ENCODE assay signal across 1 cellular context in the genomic region with DNA sequence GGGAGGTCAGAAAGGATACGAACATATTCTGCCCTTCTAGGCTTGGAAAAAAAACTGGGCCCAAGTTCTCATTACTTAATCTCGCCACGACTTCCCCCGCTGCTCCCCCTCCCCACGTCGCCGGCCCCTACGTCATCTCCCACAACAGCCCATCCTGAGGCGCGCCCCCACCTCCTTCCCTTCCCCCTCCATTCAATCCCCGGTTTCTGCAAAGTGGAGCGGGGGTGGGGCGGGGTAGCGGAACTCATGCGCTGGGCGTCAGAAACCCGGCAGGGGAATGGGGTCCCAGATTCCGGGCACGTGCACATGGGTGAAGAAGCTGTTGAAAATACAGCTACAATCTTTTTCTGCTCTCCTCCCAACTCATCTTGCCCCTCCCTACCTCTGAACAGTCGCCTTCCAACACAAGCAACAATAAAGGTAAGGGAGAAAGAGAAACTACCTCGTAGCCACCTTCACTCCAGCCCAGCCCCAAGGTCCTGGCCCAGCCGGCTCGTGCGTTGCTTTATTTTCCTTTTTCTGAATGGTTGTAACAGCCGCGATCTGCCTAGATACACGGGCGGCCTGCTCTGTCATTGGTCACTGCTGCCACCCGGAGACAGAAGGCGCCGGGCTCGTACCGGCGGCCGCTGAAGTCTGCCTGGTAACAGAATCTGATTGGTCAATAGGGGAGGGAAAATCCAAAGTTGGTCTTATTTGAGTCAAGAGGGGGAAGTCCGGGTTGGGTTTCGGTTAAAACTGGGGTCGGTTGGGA.
A peak's percentile ranks its signal among the peaks of the same experiment; 100 is the strongest.
TF ChIP-seq lines count a peak whose summit lies in the region.

A gene (minus strand): TSS at position 484 of the 754 bp plus-strand sequence. CDS start 932 bp downstream, outside the sequence.

TF ChIP-seq in HepG2, 621 proteins besides CTCF, POLR2A, EP300 and RAD21 (continued from another document and continues in another):
- TF ChIP-seq, protein P1, sequence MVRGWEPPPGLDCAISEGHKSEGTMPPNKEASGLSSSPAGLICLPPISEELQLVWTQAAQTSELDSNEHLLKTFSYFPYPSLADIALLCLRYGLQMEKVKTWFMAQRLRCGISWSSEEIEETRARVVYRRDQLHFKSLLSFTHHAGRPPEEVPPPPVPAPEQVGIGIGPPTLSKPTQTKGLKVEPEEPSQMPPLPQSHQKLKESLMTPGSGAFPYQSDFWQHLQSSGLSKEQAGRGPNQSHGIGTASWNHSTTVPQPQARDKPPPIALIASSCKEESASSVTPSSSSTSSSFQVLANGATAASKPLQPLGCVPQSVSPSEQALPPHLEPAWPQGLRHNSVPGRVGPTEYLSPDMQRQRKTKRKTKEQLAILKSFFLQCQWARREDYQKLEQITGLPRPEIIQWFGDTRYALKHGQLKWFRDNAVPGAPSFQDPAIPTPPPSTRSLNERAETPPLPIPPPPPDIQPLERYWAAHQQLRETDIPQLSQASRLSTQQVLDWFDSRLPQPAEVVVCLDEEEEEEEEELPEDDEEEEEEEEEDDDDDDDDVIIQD (CRISPR knock-in tag; IDR thresholded peaks at IDR 0.05; ENCODE audit: low read depth), result no peak
- TF ChIP-seq NFYB (CRISPR knock-in tag; IDR thresholded peaks at IDR 0.05), result peak; percentile 91
- TF ChIP-seq, protein P2, sequence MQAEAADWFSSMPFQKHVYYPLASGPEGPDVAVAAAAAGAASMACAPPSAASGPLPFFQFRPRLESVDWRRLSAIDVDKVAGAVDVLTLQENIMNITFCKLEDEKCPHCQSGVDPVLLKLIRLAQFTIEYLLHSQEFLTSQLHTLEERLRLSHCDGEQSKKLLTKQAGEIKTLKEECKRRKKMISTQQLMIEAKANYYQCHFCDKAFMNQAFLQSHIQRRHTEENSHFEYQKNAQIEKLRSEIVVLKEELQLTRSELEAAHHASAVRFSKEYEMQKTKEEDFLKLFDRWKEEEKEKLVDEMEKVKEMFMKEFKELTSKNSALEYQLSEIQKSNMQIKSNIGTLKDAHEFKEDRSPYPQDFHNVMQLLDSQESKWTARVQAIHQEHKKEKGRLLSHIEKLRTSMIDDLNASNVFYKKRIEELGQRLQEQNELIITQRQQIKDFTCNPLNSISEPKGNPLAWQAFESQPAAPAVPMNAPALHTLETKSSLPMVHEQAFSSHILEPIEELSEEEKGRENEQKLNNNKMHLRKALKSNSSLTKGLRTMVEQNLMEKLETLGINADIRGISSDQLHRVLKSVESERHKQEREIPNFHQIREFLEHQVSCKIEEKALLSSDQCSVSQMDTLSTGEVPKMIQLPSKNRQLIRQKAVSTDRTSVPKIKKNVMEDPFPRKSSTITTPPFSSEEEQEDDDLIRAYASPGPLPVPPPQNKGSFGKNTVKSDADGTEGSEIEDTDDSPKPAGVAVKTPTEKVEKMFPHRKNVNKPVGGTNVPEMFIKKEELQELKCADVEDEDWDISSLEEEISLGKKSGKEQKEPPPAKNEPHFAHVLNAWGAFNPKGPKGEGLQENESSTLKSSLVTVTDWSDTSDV (CRISPR knock-in tag; IDR thresholded peaks at IDR 0.05), result no peak
- TF ChIP-seq, protein P3, sequence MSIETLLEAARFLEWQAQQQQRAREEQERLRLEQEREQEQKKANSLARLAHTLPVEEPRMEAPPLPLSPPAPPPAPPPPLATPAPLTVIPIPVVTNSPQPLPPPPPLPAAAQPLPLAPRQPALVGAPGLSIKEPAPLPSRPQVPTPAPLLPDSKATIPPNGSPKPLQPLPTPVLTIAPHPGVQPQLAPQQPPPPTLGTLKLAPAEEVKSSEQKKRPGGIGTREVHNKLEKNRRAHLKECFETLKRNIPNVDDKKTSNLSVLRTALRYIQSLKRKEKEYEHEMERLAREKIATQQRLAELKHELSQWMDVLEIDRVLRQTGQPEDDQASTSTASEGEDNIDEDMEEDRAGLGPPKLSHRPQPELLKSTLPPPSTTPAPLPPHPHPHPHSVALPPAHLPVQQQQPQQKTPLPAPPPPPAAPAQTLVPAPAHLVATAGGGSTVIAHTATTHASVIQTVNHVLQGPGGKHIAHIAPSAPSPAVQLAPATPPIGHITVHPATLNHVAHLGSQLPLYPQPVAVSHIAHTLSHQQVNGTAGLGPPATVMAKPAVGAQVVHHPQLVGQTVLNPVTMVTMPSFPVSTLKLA (IDR thresholded peaks at IDR 0.05), result peak; percentile 44
- no peak for TF ChIP-seq NFIB (CRISPR knock-in tag; IDR thresholded peaks at IDR 0.05; ENCODE audit: borderline replicate concordance)
- TF ChIP-seq, protein P4, sequence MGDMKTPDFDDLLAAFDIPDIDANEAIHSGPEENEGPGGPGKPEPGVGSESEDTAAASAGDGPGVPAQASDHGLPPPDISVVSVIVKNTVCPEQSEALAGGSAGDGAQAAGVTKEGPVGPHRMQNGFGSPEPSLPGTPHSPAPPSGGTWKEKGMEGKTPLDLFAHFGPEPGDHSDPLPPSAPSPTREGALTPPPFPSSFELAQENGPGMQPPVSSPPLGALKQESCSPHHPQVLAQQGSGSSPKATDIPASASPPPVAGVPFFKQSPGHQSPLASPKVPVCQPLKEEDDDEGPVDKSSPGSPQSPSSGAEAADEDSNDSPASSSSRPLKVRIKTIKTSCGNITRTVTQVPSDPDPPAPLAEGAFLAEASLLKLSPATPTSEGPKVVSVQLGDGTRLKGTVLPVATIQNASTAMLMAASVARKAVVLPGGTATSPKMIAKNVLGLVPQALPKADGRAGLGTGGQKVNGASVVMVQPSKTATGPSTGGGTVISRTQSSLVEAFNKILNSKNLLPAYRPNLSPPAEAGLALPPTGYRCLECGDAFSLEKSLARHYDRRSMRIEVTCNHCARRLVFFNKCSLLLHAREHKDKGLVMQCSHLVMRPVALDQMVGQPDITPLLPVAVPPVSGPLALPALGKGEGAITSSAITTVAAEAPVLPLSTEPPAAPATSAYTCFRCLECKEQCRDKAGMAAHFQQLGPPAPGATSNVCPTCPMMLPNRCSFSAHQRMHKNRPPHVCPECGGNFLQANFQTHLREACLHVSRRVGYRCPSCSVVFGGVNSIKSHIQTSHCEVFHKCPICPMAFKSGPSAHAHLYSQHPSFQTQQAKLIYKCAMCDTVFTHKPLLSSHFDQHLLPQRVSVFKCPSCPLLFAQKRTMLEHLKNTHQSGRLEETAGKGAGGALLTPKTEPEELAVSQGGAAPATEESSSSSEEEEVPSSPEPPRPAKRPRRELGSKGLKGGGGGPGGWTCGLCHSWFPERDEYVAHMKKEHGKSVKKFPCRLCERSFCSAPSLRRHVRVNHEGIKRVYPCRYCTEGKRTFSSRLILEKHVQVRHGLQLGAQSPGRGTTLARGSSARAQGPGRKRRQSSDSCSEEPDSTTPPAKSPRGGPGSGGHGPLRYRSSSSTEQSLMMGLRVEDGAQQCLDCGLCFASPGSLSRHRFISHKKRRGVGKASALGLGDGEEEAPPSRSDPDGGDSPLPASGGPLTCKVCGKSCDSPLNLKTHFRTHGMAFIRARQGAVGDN (CRISPR knock-in tag; IDR thresholded peaks at IDR 0.05), result peak; percentile 84
- peak; percentile 95 for TF ChIP-seq PRPF4 (IDR thresholded peaks at IDR 0.05; ENCODE audit: low read depth, low read length, poor library complexity, severe bottlenecking)
- peak; percentile 61; the same call in 1 of the 2 replicates for TF ChIP-seq MYC (CRISPR knock-in tag; IDR thresholded peaks at IDR 0.05; ENCODE audit: borderline replicate concordance)
- peak; percentile 47; the same call in 1 of the 2 replicates for TF ChIP-seq ZNF501 (CRISPR knock-in tag; IDR thresholded peaks at IDR 0.05)
- TF ChIP-seq ATF1 (CRISPR knock-in tag; IDR thresholded peaks at IDR 0.05), result peak; percentile 71; the same call in 1 of the 2 replicates
- TF ChIP-seq JDP2 (CRISPR knock-in tag; IDR thresholded peaks at IDR 0.05; ENCODE audit: borderline replicate concordance), result no peak
- TF ChIP-seq, protein P5, sequence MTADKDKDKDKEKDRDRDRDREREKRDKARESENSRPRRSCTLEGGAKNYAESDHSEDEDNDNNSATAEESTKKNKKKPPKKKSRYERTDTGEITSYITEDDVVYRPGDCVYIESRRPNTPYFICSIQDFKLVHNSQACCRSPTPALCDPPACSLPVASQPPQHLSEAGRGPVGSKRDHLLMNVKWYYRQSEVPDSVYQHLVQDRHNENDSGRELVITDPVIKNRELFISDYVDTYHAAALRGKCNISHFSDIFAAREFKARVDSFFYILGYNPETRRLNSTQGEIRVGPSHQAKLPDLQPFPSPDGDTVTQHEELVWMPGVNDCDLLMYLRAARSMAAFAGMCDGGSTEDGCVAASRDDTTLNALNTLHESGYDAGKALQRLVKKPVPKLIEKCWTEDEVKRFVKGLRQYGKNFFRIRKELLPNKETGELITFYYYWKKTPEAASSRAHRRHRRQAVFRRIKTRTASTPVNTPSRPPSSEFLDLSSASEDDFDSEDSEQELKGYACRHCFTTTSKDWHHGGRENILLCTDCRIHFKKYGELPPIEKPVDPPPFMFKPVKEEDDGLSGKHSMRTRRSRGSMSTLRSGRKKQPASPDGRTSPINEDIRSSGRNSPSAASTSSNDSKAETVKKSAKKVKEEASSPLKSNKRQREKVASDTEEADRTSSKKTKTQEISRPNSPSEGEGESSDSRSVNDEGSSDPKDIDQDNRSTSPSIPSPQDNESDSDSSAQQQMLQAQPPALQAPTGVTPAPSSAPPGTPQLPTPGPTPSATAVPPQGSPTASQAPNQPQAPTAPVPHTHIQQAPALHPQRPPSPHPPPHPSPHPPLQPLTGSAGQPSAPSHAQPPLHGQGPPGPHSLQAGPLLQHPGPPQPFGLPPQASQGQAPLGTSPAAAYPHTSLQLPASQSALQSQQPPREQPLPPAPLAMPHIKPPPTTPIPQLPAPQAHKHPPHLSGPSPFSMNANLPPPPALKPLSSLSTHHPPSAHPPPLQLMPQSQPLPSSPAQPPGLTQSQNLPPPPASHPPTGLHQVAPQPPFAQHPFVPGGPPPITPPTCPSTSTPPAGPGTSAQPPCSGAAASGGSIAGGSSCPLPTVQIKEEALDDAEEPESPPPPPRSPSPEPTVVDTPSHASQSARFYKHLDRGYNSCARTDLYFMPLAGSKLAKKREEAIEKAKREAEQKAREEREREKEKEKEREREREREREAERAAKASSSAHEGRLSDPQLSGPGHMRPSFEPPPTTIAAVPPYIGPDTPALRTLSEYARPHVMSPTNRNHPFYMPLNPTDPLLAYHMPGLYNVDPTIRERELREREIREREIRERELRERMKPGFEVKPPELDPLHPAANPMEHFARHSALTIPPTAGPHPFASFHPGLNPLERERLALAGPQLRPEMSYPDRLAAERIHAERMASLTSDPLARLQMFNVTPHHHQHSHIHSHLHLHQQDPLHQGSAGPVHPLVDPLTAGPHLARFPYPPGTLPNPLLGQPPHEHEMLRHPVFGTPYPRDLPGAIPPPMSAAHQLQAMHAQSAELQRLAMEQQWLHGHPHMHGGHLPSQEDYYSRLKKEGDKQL (CRISPR knock-in tag; IDR thresholded peaks at IDR 0.05; ENCODE audit: low read depth), result no peak
- peak; percentile 28; the same call in 1 of the 2 replicates for TF ChIP-seq ZMYM4 (CRISPR knock-in tag; IDR thresholded peaks at IDR 0.05)
- TF ChIP-seq, protein P6, sequence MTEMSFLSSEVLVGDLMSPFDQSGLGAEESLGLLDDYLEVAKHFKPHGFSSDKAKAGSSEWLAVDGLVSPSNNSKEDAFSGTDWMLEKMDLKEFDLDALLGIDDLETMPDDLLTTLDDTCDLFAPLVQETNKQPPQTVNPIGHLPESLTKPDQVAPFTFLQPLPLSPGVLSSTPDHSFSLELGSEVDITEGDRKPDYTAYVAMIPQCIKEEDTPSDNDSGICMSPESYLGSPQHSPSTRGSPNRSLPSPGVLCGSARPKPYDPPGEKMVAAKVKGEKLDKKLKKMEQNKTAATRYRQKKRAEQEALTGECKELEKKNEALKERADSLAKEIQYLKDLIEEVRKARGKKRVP (CRISPR knock-in tag; IDR thresholded peaks at IDR 0.05), result peak in 1 of 2 experiments; percentile 43; a peak in 1 of 4 replicates
- no peak for TF ChIP-seq IRF2 (CRISPR knock-in tag; IDR thresholded peaks at IDR 0.05)
- TF ChIP-seq HDAC1 (CRISPR knock-in tag; IDR thresholded peaks at IDR 0.05), result peak; percentile 36; the same call in 1 of the 2 replicates
- TF ChIP-seq, protein P7, sequence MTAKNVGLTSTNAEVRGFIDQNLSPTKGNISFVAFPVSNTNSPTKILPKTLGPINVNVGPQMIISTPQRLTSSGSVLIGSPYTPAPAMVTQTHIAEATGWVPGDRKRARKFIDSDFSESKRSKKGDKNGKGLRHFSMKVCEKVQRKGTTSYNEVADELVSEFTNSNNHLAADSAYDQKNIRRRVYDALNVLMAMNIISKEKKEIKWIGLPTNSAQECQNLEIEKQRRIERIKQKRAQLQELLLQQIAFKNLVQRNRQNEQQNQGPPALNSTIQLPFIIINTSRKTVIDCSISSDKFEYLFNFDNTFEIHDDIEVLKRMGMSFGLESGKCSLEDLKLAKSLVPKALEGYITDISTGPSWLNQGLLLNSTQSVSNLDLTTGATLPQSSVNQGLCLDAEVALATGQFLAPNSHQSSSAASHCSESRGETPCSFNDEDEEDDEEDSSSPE (CRISPR knock-in tag; IDR thresholded peaks at IDR 0.05), result no peak
- TF ChIP-seq ZNF879 (CRISPR knock-in tag; IDR thresholded peaks at IDR 0.05), result no peak
- TF ChIP-seq, protein P8, sequence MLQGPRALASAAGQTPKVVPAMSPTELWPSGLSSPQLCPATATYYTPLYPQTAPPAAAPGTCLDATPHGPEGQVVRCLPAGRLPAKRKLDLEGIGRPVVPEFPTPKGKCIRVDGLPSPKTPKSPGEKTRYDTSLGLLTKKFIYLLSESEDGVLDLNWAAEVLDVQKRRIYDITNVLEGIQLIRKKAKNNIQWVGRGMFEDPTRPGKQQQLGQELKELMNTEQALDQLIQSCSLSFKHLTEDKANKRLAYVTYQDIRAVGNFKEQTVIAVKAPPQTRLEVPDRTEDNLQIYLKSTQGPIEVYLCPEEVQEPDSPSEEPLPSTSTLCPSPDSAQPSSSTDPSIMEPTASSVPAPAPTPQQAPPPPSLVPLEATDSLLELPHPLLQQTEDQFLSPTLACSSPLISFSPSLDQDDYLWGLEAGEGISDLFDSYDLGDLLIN (CRISPR knock-in tag; IDR thresholded peaks at IDR 0.05; ENCODE audit: borderline replicate concordance), result no peak
